21 cellular contexts compared by ENCODE assay signal in the genomic region with DNA sequence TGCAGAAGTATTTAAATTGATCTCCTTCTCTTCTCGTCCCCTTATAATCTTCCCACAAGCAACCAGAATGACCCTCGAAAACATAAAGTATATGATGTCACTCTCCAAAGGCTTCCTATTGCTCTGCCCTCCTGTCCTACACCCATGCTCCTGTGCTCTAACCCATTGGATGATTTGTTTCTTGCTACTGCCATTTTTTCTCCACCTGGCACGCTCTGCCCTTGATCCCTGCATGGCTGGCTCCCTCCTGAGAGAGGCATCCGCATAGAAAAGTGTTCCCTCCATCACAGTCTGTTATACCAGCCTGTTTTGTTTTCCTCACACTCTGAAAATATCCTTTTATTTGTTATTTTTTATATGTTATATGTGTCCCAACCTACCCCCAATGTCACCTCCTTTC. TPM values are rescaled to one million over a fixed set of nuclear protein-coding genes. Genes with fewer than 3 reads are reported as not detected.
DNase-seq lines count a peak whose midpoint lies in the region; ATAC-seq and TF ChIP-seq lines count a peak whose summit lies in the region.
"Had no signal": no experiment of that assay in that cellular context is flagged by ENCODE, and none has a peak within 500 bp of the region (broad histone marks: within the 10 kb centered on the region; RNA-seq: fewer than 3 reads in every experiment).

No MANE protein-coding gene starts in this region.

- H3K9me3 ChIP-seq in T-helper 17 cell (ENCODE audit: control insufficient read depth, low read length, poor library complexity, severe bottlenecking) (no peaks in the 10 kb centered on the region), ascending aorta (no peaks in the 10 kb centered on the region)
- H3K9me3 ChIP-seq: BLaER1, Caco-2 had no signal

- intact Hi-C loops in ascending aorta (cut with DNase I), result no loop called here

- H3K27me3 ChIP-seq in ascending aorta, result no peaks in the 10 kb centered on the region
- H3K27me3 ChIP-seq: BLaER1 had no signal

- no peaks in the 10 kb centered on the region for H3K4me1 ChIP-seq in ascending aorta
- H3K4me1 ChIP-seq: BLaER1, Caco-2 had no signal

- H3K36me3 ChIP-seq in ascending aorta, result no peaks in the 10 kb centered on the region
- H3K36me3 ChIP-seq: BLaER1 had no signal

- no peak overlapping the region for H3K4me3 Mint-ChIP-seq in T-helper 17 cell
- H3K4me3 Mint-ChIP-seq: B cell; CD4-positive, CD25-positive, alpha-beta regulatory T cell; CD8-positive, alpha-beta T cell; H9 had no signal

- in situ Hi-C loops in G401 (cut with HindIII; ENCODE audit: low sequenced_read_pairs), result no loop called here

- peaks cover 32% of the 10 kb centered on the region for H3K27me3 Mint-ChIP-seq in T-helper 17 cell

- H3K27ac ChIP-seq in VCaP (peak overlapping the region; percentile 93; the same call in 1 of the 2 replicates), ascending aorta (no peak overlapping the region)
- H3K27ac ChIP-seq: 22Rv1, BLaER1, C4-2B, GM23248 had no signal

- no peak overlapping the region for H3K27ac Mint-ChIP-seq in T-helper 17 cell
- H3K27ac Mint-ChIP-seq: B cell; CD4-positive, CD25-positive, alpha-beta regulatory T cell; CD8-positive, alpha-beta T cell; H9 had no signal

- H3K36me3 Mint-ChIP-seq in T-helper 17 cell (ENCODE audit: low read depth), result peaks cover 3% of the 10 kb centered on the region
- H3K36me3 Mint-ChIP-seq: CD4-positive, CD25-positive, alpha-beta regulatory T cell; CD8-positive, alpha-beta T cell had no signal

- ATAC-seq in T-helper 17 cell, result no peak
- ATAC-seq: CD8-positive, alpha-beta T cell; HCT116 had no signal

- H3K4me1 Mint-ChIP-seq in T-helper 17 cell, result no peaks in the 10 kb centered on the region
- H3K4me1 Mint-ChIP-seq: B cell; CD4-positive, CD25-positive, alpha-beta regulatory T cell had no signal

- TF ChIP-seq CTCF in VCaP (conservative IDR thresholded peaks at IDR 0.05), result no peak
- TF ChIP-seq CTCF in ascending aorta (IDR thresholded peaks at IDR 0.05), result no peak

- DNase-seq in DMS 273 (lab: John Stamatoyannopoulos, UW; ENCODE audit: unreplicated experiment) (peak; percentile 46), DMS 273 treated with DMSO at 0.1 percent for 48 hours (lab: John Stamatoyannopoulos, UW) (no peak), G401 (ENCODE audit: low spot score) (peak; percentile 89), cerebellum (ENCODE audit: low spot score) (peak; percentile 72), T-helper 17 cell (no peak), ascending aorta (ENCODE audit: low spot score in 2 of 2) (no peak)
- no peak for DNase-seq in activated CD4-positive, alpha-beta T cell treated with anti-CD3 and anti-CD28 coated beads for 4 hours
- DNase-seq: Caco-2; CD4-positive, CD25-positive, alpha-beta regulatory T cell; CD8-positive, alpha-beta T cell; DMS53; DMS79 treated with DMSO at 0.1 percent for 48 hours; GM23248; H9 had no signal

- H3K4me3 ChIP-seq in ascending aorta, result no peak overlapping the region
- H3K4me3 ChIP-seq: BLaER1, GM23248 had no signal

RNA-seq across cellular contexts. Expression of gene MYRFL, which starts 19.8 kb away (rescaled TPM):
- total RNA-seq in G401 (2014; rRNA removed; shearing (Covaris generic)), result not detected in 2 replicates
- total RNA-seq in cerebellum, result 0.91 TPM
- not detected for total RNA-seq in T-helper 17 cell
- total RNA-seq in ascending aorta, result not detected
- total RNA-seq: B cell; CD4-positive, CD25-positive, alpha-beta regulatory T cell; CD8-positive, alpha-beta T cell; Daoy; GM23248 had no signal

Comparison
In these comparisons a context has a peak if more than half of its experiments do, and no peak if none do; other contexts are left out.
1. DNase-seq: peak in DMS 273 (single experiment), G401 (single experiment) and cerebellum (single experiment); none in DMS 273 treated with DMSO at 0.1 percent for 48 hours (single experiment), T-helper 17 cell (0 of 3), activated CD4-positive, alpha-beta T cell treated with anti-CD3 and anti-CD28 coated beads for 4 hours (0 of 2) and ascending aorta (0 of 2).